22 cellular contexts compared by ENCODE assay signal in the genomic region with DNA sequence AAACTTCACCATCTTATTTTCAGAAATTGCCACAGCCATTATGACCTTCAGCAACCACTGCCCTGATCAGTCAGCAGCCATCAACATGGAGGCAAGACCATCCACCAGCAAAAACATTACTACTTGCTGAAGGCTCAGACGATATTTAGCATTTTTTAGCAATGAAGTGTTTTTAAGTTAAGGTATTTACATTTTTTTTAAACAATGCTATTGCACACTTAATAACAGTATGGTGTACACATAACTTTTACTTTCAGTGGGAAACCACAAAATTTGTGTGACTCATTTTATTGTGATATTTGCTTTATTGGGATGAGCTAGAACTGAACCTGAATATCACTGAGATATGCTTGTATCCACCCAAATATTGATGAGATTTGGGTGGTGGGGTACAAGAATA.
"Had no signal": no experiment of that assay in that cellular context is flagged by ENCODE, and none has a peak within 500 bp of the region (broad histone marks: within the 10 kb centered on the region; RNA-seq: fewer than 3 reads in every experiment).

No MANE protein-coding gene starts in this region.

- H3K36me3 ChIP-seq: thoracic aorta, upper lobe of left lung had no signal

- H3K27ac ChIP-seq: psoas muscle, thoracic aorta, upper lobe of left lung had no signal

- H3K4me1 ChIP-seq: psoas muscle had no signal

- H3K9me3 ChIP-seq: mucosa of descending colon, psoas muscle, thoracic aorta, upper lobe of left lung had no signal

- H3K27me3 ChIP-seq: upper lobe of left lung had no signal

- DNase-seq: activated B cell treated with CpG ODN at 0.5 μM for 24 hours; activated CD4-positive, alpha-beta T cell treated with anti-CD3 and anti-CD28 coated beads for 4 hours; activated CD8-positive, alpha-beta T cell treated with anti-CD3 and anti-CD28 coated beads for 36 hours; activated naive CD4-positive, alpha-beta T cell treated with Interleukin-2 at 50 U/mL for 16 hours; activated naive CD8-positive, alpha-beta T cell treated with anti-CD3 and anti-CD28 coated beads, Interleukin-2, amount 10 ng/mL, durations not matched to agents 7 days and 5 days; activated T-cell treated with anti-CD3 and anti-CD28 coated beads, Interleukin-2, amount 50 U/mL, for 24 hours; anterior cingulate cortex; cortex of kidney; left cardiac atrium; mesenchymal stem cell; mucosa of descending colon; naive B cell; psoas muscle; right cardiac atrium; small intestine; stimulated activated CD4-positive, alpha-beta T cell treated with anti-CD3 and anti-CD28 coated beads, Interleukin-15, amount 100 ng/mL, for 24 hours; stimulated activated CD4-positive, alpha-beta T cell treated with anti-CD3 and anti-CD28 coated beads, Interleukin-4, amount 100 ng/mL, for 24 hours; T-helper 9 cell; upper lobe of left lung had no signal

- ATAC-seq: activated CD8-positive, alpha-beta T cell treated with anti-CD3 and anti-CD28 coated beads for 36 hours; esophagus mucosa; left cardiac atrium; mucosa of descending colon; psoas muscle; right cardiac atrium; stimulated activated memory B cell treated with anti-CD40 and anti-IgM and Interleukin-4, amounts not matched to agents 10 μg/mL and 1 μg/mL and 100 μg/mL, for 72 hours had no signal

- H3K4me3 ChIP-seq: mucosa of descending colon, psoas muscle, thoracic aorta, upper lobe of left lung had no signal
